9 cellular contexts compared by ENCODE assay signal in genomic region chr18:22667616-22668422, GRCh38.
DNase-seq lines count a peak whose midpoint lies in the region; ATAC-seq and TF ChIP-seq lines count a peak whose summit lies in the region.
"Had no signal": no experiment of that assay in that cellular context is flagged by ENCODE, and none has a peak within 500 bp of the region (broad histone marks: within the 10 kb centered on the region; RNA-seq: fewer than 3 reads in every experiment).

No MANE protein-coding gene starts in this region.

- H3K4me3 ChIP-seq in adipocyte (ENCODE audit: low read length) (no peak overlapping the region), muscle layer of colon (ENCODE audit: low read depth in 1 of 2, low read length in 2 of 2) (no peak overlapping the region), gastrocnemius medialis (no peak overlapping the region)

- peak; percentile 12 for DNase-seq in GM10266 (ENCODE audit: extremely low spot score)
- peak; percentile 76 for DNase-seq in adipocyte (ENCODE audit: low read depth)
- DNase-seq in NCI-H69 (lab: John Stamatoyannopoulos, UW), result no peak
- DNase-seq in gastrocnemius medialis, result no peak
- DNase-seq in posterior vena cava (ENCODE audit: low spot score), result no peak
- DNase-seq in NCI-H1436 treated with DMSO at 0.1 percent for 48 hours (lab: John Stamatoyannopoulos, UW), result no peak
- DNase-seq: NCI-H774 had no signal

- no peaks in the 10 kb centered on the region for H3K27me3 ChIP-seq in adipocyte (replicated peaks; ENCODE audit: control insufficient read depth, insufficient read depth, low read length)
- no peaks in the 10 kb centered on the region for H3K27me3 ChIP-seq in muscle layer of colon (ENCODE audit: control insufficient read depth in 1 of 2, insufficient read depth in 2 of 2, low read length in 2 of 2)
- no peaks in the 10 kb centered on the region for H3K27me3 ChIP-seq in gastrocnemius medialis

- in situ Hi-C loops in gastrocnemius medialis (cut with MboI; ENCODE audit: low sequenced_read_pairs in 4 of 4), result loop anchor here in 1 of 4 donors (25.0 kb wide), 1 partner anchor 106 kb away; no protein-coding TSS in a partner anchor

- H3K36me3 ChIP-seq in adipocyte (ENCODE audit: control insufficient read depth, insufficient read depth, low read length, severe bottlenecking), result no peaks in the 10 kb centered on the region
- no peaks in the 10 kb centered on the region for H3K36me3 ChIP-seq in muscle layer of colon (ENCODE audit: insufficient read depth, low read length)
- no peaks in the 10 kb centered on the region for H3K36me3 ChIP-seq in gastrocnemius medialis

- peak; percentile 60 for ATAC-seq in HG03095 (IDR thresholded peaks at IDR 0.05; ENCODE audit: unreplicated experiment)
- no peak for ATAC-seq in gastrocnemius medialis

- TF ChIP-seq CTCF in GM10266 (IDR thresholded peaks at IDR 0.05; ENCODE audit: control insufficient read depth, insufficient read depth, low read depth, missing control alignments) (no peak), gastrocnemius medialis (IDR thresholded peaks at IDR 0.05 in 4 of 5, conservative IDR thresholded peaks at IDR 0.05 in 1 of 5) (no peak)

- no peak overlapping the region for H3K9ac ChIP-seq in adipocyte (ENCODE audit: low read length)
- no peak overlapping the region for H3K9ac ChIP-seq in muscle layer of colon (ENCODE audit: low read length)

- peak overlapping the region; percentile 4 for H3K27ac ChIP-seq in muscle layer of colon (ENCODE audit: low read depth, low read length)
- no peak overlapping the region for H3K27ac ChIP-seq in gastrocnemius medialis

- peaks cover 17% of the 10 kb centered on the region for H3K4me1 ChIP-seq in adipocyte (ENCODE audit: control insufficient read depth, insufficient read depth, low read length)
- peaks cover 24% of the 10 kb centered on the region for H3K4me1 ChIP-seq in muscle layer of colon (ENCODE audit: insufficient read depth, low read length)
- H3K4me1 ChIP-seq in gastrocnemius medialis, result no peaks in the 10 kb centered on the region

- intact Hi-C loops in gastrocnemius medialis (cut with DNase I; ENCODE audit: low total_unique reads) (no loop called here), posterior vena cava (cut with DNase I) (no loop called here)

- no peak for TF ChIP-seq POLR2A in gastrocnemius medialis (IDR thresholded peaks at IDR 0.05)

- H3K9me3 ChIP-seq in adipocyte (ENCODE audit: control insufficient read depth, low read length) (peaks cover 8% of the 10 kb centered on the region), muscle layer of colon (ENCODE audit: low read length) (peaks cover 6% of the 10 kb centered on the region), gastrocnemius medialis (no peaks in the 10 kb centered on the region)

Comparison
In these comparisons a context has a peak if more than half of its experiments do, and no peak if none do; other contexts are left out.
1. DNase-seq: peak in GM10266 (single experiment) and adipocyte (single experiment); none in NCI-H69 (single experiment), gastrocnemius medialis (0 of 2), posterior vena cava (single experiment) and NCI-H1436 treated with DMSO at 0.1 percent for 48 hours (single experiment).